19 cellular contexts compared by ENCODE assay signal in the genomic region with DNA sequence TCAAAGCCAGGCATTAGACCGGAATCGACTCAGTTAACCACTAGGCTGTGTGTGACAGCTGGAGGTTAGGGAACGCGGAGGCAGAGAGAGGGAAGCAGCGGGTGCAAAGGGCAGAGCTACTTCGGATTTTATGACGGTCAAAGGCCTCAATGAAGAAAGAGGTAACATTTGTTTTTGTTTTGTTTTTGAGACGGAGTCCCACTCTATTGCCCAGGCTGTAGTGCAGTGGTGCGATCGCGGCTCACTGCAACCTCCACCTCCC.
A peak's percentile ranks its signal among the peaks of the same experiment; 100 is the strongest.
DNase-seq lines count a peak whose midpoint lies in the region; ATAC-seq, FAIRE-seq and TF ChIP-seq lines count a peak whose summit lies in the region.
"Had no signal": no experiment of that assay in that cellular context is flagged by ENCODE, and none has a peak within 500 bp of the region (broad histone marks: within the 10 kb centered on the region; RNA-seq: fewer than 3 reads in every experiment).

No MANE protein-coding gene starts in this region.

- H3K36me3 Mint-ChIP-seq in GM23338 (ENCODE audit: low read depth): no peaks in the 10 kb centered on the region
- H3K36me3 Mint-ChIP-seq: CD8-positive, alpha-beta T cell had no signal

- WGBS in K562 (ENCODE audit: insufficient coverage, low coverage, missing lambda C conversion rate): 3% methylated on average over 11 of the region's 11 CpGs
- no CpG with 5 or more reads among the region's 11 CpGs for WGBS in trophoblast cell (ENCODE audit: extremely low coverage, insufficient coverage, insufficient read length)
- 96% methylated on average over 11 of the region's 11 CpGs for WGBS in prostate gland

- H3K27me3 Mint-ChIP-seq in GM23338 (ENCODE audit: insufficient read depth, low read depth, poor library complexity): no peaks in the 10 kb centered on the region
- H3K27me3 Mint-ChIP-seq: B cell, IgD-negative memory B cell had no signal

- no peak overlapping the region for H3K23ac ChIP-seq in trophoblast cell (ENCODE audit: low read length)

- H3K27ac ChIP-seq in GM23338 (ENCODE audit: low read depth) (no peak overlapping the region), Peyer's patch (no peak overlapping the region), K562 (ENCODE audit: extremely low read depth, low read depth, low read length) (no peak overlapping the region), trophoblast cell (ENCODE audit: low read depth, low read length) (no peak overlapping the region), prostate gland (no peak overlapping the region)
- H3K27ac ChIP-seq: BLaER1 treated with 17β-estradiol and CSF1 and Interleukin-3, amounts not matched to agents 10 nM and 100 nM; HL-60 had no signal

- no peak overlapping the region for H4K12ac ChIP-seq in trophoblast cell (ENCODE audit: low read depth, low read length)

- H4K8ac ChIP-seq in trophoblast cell (ENCODE audit: low read depth, low read length): no peak overlapping the region

- H3K4ac ChIP-seq in trophoblast cell (ENCODE audit: low read depth, low read length): no peak overlapping the region

- H3K9ac ChIP-seq in K562 (ENCODE audit: insufficient read depth in 1 of 2, low read depth in 2 of 2, low read length in 2 of 2) (no peak overlapping the region), trophoblast cell (ENCODE audit: low read length) (no peak overlapping the region)
- H3K9ac ChIP-seq: BLaER1 treated with 17β-estradiol and CSF1 and Interleukin-3, amounts not matched to agents 10 nM and 100 nM had no signal

- BruUV-seq in K562 (replicated peaks; lab: Mats Ljungman, UMichigan): no TSS peak

- no peaks in the 10 kb centered on the region for H3K9me1 ChIP-seq in K562 (ENCODE audit: control insufficient read depth, insufficient read depth, low read length)

- TF ChIP-seq POLR2A in Peyer's patch (IDR thresholded peaks at IDR 0.05) (no peak), K562 (conservative IDR thresholded peaks at IDR 0.05) (no peak), prostate gland (IDR thresholded peaks at IDR 0.05) (no peak)

- no peak overlapping the region for H2BK120ac ChIP-seq in trophoblast cell (ENCODE audit: insufficient read depth, low read length, poor library complexity)

- no peaks in the 10 kb centered on the region for H3K79me1 ChIP-seq in trophoblast cell (ENCODE audit: low read length)

- H4K91ac ChIP-seq in trophoblast cell (ENCODE audit: low read depth, low read length): no peak overlapping the region

- peak overlapping the region; percentile 60; the same call in 1 of the 2 replicates for H3K27ac Mint-ChIP-seq in GM23338
- H3K27ac Mint-ChIP-seq: B cell; CD8-positive, alpha-beta T cell; HFFc6; IgD-negative memory B cell had no signal

- H3K79me2 ChIP-seq in GM23338 (replicated peaks; ENCODE audit: insufficient read depth): no peaks in the 10 kb centered on the region
- H3K79me2 ChIP-seq in K562 (ENCODE audit: control insufficient read depth, insufficient read depth, low read length): no peaks in the 10 kb centered on the region
- no peaks in the 10 kb centered on the region for H3K79me2 ChIP-seq in trophoblast cell (ENCODE audit: control insufficient read depth, insufficient read depth, low read length, poor library complexity)

- H3K4me1 ChIP-seq in GM23338 (ENCODE audit: insufficient read depth) (no peaks in the 10 kb centered on the region), Peyer's patch (peaks cover 0 to 7% (median 0%) of the 10 kb centered on the region in 4 donors), K562 (replicated peaks in 1 of 2; ENCODE audit: control insufficient read depth in 2 of 2, insufficient read depth in 2 of 2, low read length in 2 of 2) (no peaks in the 10 kb centered on the region), trophoblast cell (ENCODE audit: control insufficient read depth in 1 of 2, insufficient read depth in 2 of 2, low read length in 2 of 2) (no peaks in the 10 kb centered on the region), prostate gland (replicated peaks) (no peaks in the 10 kb centered on the region)
- H3K4me1 ChIP-seq: BLaER1 treated with 17β-estradiol and CSF1 and Interleukin-3, amounts not matched to agents 10 nM and 100 nM had no signal

- no peak for DNase-seq in GM23338 (ENCODE audit: low spot score)
- DNase-seq in Peyer's patch: peak in 2 of 3 donors; percentile 63 to 76
- DNase-seq in K562 (ENCODE audit: extremely low read depth in 1 of 4, low spot score in 3 of 4): no peak
- DNase-seq in trophoblast cell: no peak
- no peak for DNase-seq in posterior cingulate gyrus
- DNase-seq in AG08395 (ENCODE audit: low spot score): no peak
- no peak for DNase-seq in prostate gland (ENCODE audit: low spot score)
- DNase-seq in stimulated activated CD4-positive, alpha-beta T cell treated with anti-CD3 and anti-CD28 coated beads, Interleukin-4, amount 100 ng/mL, for 4 hours: no peak
- DNase-seq: 8988T; CD8-positive, alpha-beta T cell; DMS 273 treated with DMSO at 0.1 percent for 48 hours; GDM1; HFFc6 had no signal

- FAIRE-seq in K562 (lab: Jason Lieb, UNC): no peak
- FAIRE-seq: GM12892, H54 had no signal

- H3K9me3 Mint-ChIP-seq in GM23338: no peaks in the 10 kb centered on the region
- H3K9me3 Mint-ChIP-seq: HFFc6 had no signal

- no peak overlapping the region for H3K4me2 ChIP-seq in GM23338
- H3K4me2 ChIP-seq in K562 (ENCODE audit: insufficient read depth, low read length): no peak overlapping the region; the same call in 1 of the 2 replicates
- H3K4me2 ChIP-seq in trophoblast cell (ENCODE audit: low read length): no peak overlapping the region
- H3K4me2 ChIP-seq: BLaER1 treated with 17β-estradiol and CSF1 and Interleukin-3, amounts not matched to agents 10 nM and 100 nM had no signal

- H3K27me3 ChIP-seq in GM23338 (ENCODE audit: insufficient read depth) (no peaks in the 10 kb centered on the region), Peyer's patch (no peaks in the 10 kb centered on the region), K562 (ENCODE audit: control insufficient read depth in 2 of 2, insufficient read depth in 2 of 2, low read length in 2 of 2) (no peaks in the 10 kb centered on the region), trophoblast cell (ENCODE audit: insufficient read depth, low read length) (no peaks in the 10 kb centered on the region), prostate gland (replicated peaks; ENCODE audit: insufficient read depth) (no peaks in the 10 kb centered on the region)
- H3K27me3 ChIP-seq: BLaER1 treated with 17β-estradiol and CSF1 and Interleukin-3, amounts not matched to agents 10 nM and 100 nM had no signal

- H3K4me3 ChIP-seq in GM23338 (no peak overlapping the region), Peyer's patch (peak overlapping the region in 2 of 4 donors; percentile 24 to 31), K562 (no peak overlapping the region), trophoblast cell (ENCODE audit: low read depth, low read length) (no peak overlapping the region), prostate gland (no peak overlapping the region)
- H3K4me3 ChIP-seq: BLaER1 treated with 17β-estradiol and CSF1 and Interleukin-3, amounts not matched to agents 10 nM and 100 nM had no signal

- H2AFZ ChIP-seq in GM23338 (no peak overlapping the region), K562 (ENCODE audit: low read depth, low read length) (no peak overlapping the region; the same call in 1 of the 2 replicates), trophoblast cell (ENCODE audit: insufficient read depth, low read length, poor library complexity) (no peak overlapping the region)

- TF ChIP-seq CTCF in GM23338 (conservative IDR thresholded peaks at IDR 0.05; ENCODE audit: low read depth in 2 of 2): no peak; a peak in 1 of 4 replicates
- TF ChIP-seq CTCF in Peyer's patch (IDR thresholded peaks at IDR 0.05): peak in 3 of 6 experiments; percentile 29 to 46 (median 45)
- no peak for TF ChIP-seq CTCF in K562 (IDR thresholded peaks at IDR 0.05 in 2 of 3, conservative IDR thresholded peaks at IDR 0.05 in 1 of 3; ENCODE audit: insufficient read depth in 2 of 3, low read depth in 1 of 3, low read length in 3 of 3)
- no peak for TF ChIP-seq CTCF in prostate gland (IDR thresholded peaks at IDR 0.05)

- no peaks in the 10 kb centered on the region for H4K20me1 ChIP-seq in GM23338 (replicated peaks; ENCODE audit: insufficient read depth)
- H4K20me1 ChIP-seq in K562 (replicated peaks; ENCODE audit: control insufficient read depth, insufficient read depth, low read length): no peaks in the 10 kb centered on the region
- H4K20me1 ChIP-seq: BLaER1 treated with 17β-estradiol and CSF1 and Interleukin-3, amounts not matched to agents 10 nM and 100 nM had no signal

- peaks cover 6% of the 10 kb centered on the region; the same call in 2 of the 3 replicates for H3K4me1 Mint-ChIP-seq in GM23338
- H3K4me1 Mint-ChIP-seq: B cell, IgD-negative memory B cell had no signal

- H3K9me3 ChIP-seq in Peyer's patch (no peaks in the 10 kb centered on the region), K562 (replicated peaks; ENCODE audit: control insufficient read depth, insufficient read depth, low read depth, low read length) (no peaks in the 10 kb centered on the region), trophoblast cell (ENCODE audit: insufficient read depth, low read depth, low read length) (no peaks in the 10 kb centered on the region), prostate gland (no peaks in the 10 kb centered on the region)
- H3K9me3 ChIP-seq: BLaER1 treated with 17β-estradiol and CSF1 and Interleukin-3, amounts not matched to agents 10 nM and 100 nM had no signal

- no peaks in the 10 kb centered on the region for H3K9me2 ChIP-seq in GM23338 (ENCODE audit: insufficient read depth)

- TF ChIP-seq RAD21 in K562 (CRISPR knock-in tag; conservative IDR thresholded peaks at IDR 0.05 in 1 of 2, IDR thresholded peaks at IDR 0.05 in 1 of 2): no peak

- in situ Hi-C loops in K562 (cut with MboI): no loop called here

- intact Hi-C loops in K562 (cut with micrococcal nuclease): loop anchor here (1.0 to 10.0 kb wide), 5 partner anchors 520 to 1126 kb away; no protein-coding TSS in a partner anchor
- intact Hi-C loops in posterior cingulate gyrus (cut with DNase I): no loop called here
- intact Hi-C loops in prostate gland (cut with DNase I): no loop called here

- no peak overlapping the region for H3K14ac ChIP-seq in trophoblast cell (ENCODE audit: low read length)

- no peaks in the 10 kb centered on the region for H3F3A ChIP-seq in GM23338 (replicated peaks; ENCODE audit: low read depth)

- peak overlapping the region; percentile 13 for H2BK12ac ChIP-seq in trophoblast cell (ENCODE audit: low read length)

- H2BK5ac ChIP-seq in trophoblast cell (ENCODE audit: low read depth, low read length, poor library complexity): no peak overlapping the region

- TF ChIP-seq EP300 in K562 (IDR thresholded peaks at IDR 0.05; ENCODE audit: low read length): no peak

- CTCF ChIA-PET in K562 (lab: Yijun Ruan, JAX; ENCODE audit: low intra/inter-chr PET ratio): interaction anchor here (0.6 to 1.8 kb wide), 2 partner anchors 597 to 739 kb away, joined by 3 to 5 read pairs; no protein-coding TSS in a partner anchor

- POLR2A ChIA-PET in K562 (lab: Yijun Ruan, JAX): no interaction called here

- no peak overlapping the region for H2AK5ac ChIP-seq in trophoblast cell (ENCODE audit: low read length)

- H3K18ac ChIP-seq in trophoblast cell (ENCODE audit: low read length): no peak overlapping the region

- H3K4me3 Mint-ChIP-seq in GM23338: no peak overlapping the region
- H3K4me3 Mint-ChIP-seq: B cell; CD8-positive, alpha-beta T cell; HFFc6; IgD-negative memory B cell had no signal

- H3K36me3 ChIP-seq in GM23338 (ENCODE audit: insufficient read depth) (no peaks in the 10 kb centered on the region), Peyer's patch (no peaks in the 10 kb centered on the region), K562 (ENCODE audit: control insufficient read depth, insufficient read depth, low read length) (no peaks in the 10 kb centered on the region), trophoblast cell (ENCODE audit: control insufficient read depth in 1 of 2, insufficient read depth in 2 of 2, low read length in 2 of 2) (no peaks in the 10 kb centered on the region), prostate gland (no peaks in the 10 kb centered on the region)
- H3K36me3 ChIP-seq: BLaER1 treated with 17β-estradiol and CSF1 and Interleukin-3, amounts not matched to agents 10 nM and 100 nM had no signal

- ATAC-seq in GM23338: no peak; the same call in 2 of the 3 replicates
- ATAC-seq in K562: peak; percentile 50; the same call in 1 of the 3 replicates
- ATAC-seq: CD8-positive, alpha-beta T cell had no signal

Comparison
In these comparisons a context has a peak if more than half of its experiments do, and no peak if none do; other contexts are left out.
1. DNase-seq: peak in Peyer's patch (2 of 3); none in GM23338 (single experiment), K562 (0 of 4), trophoblast cell (0 of 2), posterior cingulate gyrus (0 of 10), AG08395 (single experiment), prostate gland (single experiment) and stimulated activated CD4-positive, alpha-beta T cell treated with anti-CD3 and anti-CD28 coated beads, Interleukin-4, amount 100 ng/mL, for 4 hours (0 of 2).